In the genomic region with DNA sequence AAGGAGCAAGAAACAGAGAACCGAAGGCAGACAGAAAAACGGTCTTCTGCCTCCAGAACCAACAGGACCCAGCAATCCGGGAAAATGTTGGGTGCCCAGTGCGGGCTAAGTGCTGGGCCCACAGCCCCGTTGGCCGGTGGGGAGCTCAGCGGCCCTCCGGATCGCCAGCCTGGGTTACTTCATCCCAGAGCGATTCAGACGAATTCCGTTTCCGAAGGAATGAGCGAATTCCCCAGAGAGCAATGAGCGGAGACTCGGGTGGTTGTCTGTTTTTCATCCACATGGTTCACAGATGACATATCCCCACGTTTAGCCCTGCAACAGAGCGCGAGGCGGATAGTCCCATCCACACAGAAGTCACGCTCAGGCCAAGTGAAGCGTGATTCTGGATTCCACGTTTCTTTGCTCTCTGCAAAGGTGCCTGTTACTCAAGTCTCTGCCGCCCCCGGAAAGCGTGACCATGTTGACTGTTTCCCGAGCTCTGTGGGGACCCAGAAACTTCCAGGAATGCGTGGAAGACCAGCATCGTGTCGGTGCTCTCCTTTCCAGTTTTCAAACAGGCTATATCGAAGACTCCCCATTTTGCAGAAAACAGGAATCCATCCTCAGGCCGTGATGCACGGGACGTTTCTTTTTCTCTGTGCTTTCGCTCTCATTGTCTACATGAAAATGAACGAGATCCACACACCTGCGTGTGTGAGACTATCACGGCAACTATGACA, we compare ENCODE assay signal across 11 cellular contexts. TPM values are rescaled to one million over a fixed set of nuclear protein-coding genes. Genes with fewer than 3 reads are reported as not detected.
A peak's percentile ranks its signal among the peaks of the same experiment; 100 is the strongest.
DNase-seq lines count a peak whose midpoint lies in the region; ATAC-seq and TF ChIP-seq lines count a peak whose summit lies in the region.
"Not testable (repeated sequence)": the region's sequence is repeated elsewhere in the genome, so short reads cannot be mapped to it uniquely, and the experiment has no call there.
"Had no signal": no experiment of that assay in that cellular context is flagged by ENCODE, and none has a peak within 500 bp of the region (broad histone marks: within the 10 kb centered on the region; RNA-seq: fewer than 3 reads in every experiment).

No MANE protein-coding gene starts in this region.

- H4K20me1 ChIP-seq in hepatocyte (ENCODE audit: insufficient read depth, poor library complexity, severe bottlenecking), result not testable (repeated sequence)

- H3K27me3 Mint-ChIP-seq in activated naive CD8-positive, alpha-beta T cell treated with anti-CD3 and anti-CD28 coated beads, Interleukin-2, amount 10 ng/mL, durations not matched to agents 7 days and 5 days, result peaks cover 47% of the 10 kb centered on the region
- peaks cover 31 to 51% of the 10 kb centered on the region in 2 donors for H3K27me3 Mint-ChIP-seq in effector memory CD8-positive, alpha-beta T cell
- H3K27me3 Mint-ChIP-seq in naive B cell, result peaks cover 32 to 62% (median 38%) of the 10 kb centered on the region in 3 donors

- not testable (repeated sequence) for ATAC-seq in activated naive CD8-positive, alpha-beta T cell treated with anti-CD3 and anti-CD28 coated beads, Interleukin-2, amount 10 ng/mL, durations not matched to agents 7 days and 5 days (ENCODE audit: low read depth); effector memory CD8-positive, alpha-beta T cell (replicated peaks); naive B cell (ENCODE audit: low read depth in 2 of 2)

- WGBS in hepatocyte (ENCODE audit: low lambda C conversion rate, missing lambda C conversion rate), result 16% methylated on average over 38 of the region's 38 CpGs

- H3K27ac Mint-ChIP-seq in activated naive CD8-positive, alpha-beta T cell treated with anti-CD3 and anti-CD28 coated beads, Interleukin-2, amount 10 ng/mL, durations not matched to agents 7 days and 5 days, result peak overlapping the region; percentile 11
- not testable (repeated sequence) for H3K27ac Mint-ChIP-seq in effector memory CD8-positive, alpha-beta T cell
- peak overlapping the region in 1 of 6 donors; percentile 17 for H3K27ac Mint-ChIP-seq in naive B cell

- H3K27me3 ChIP-seq in hepatocyte, result peaks cover 41% of the 10 kb centered on the region

- TF ChIP-seq CTCF in hepatocyte (IDR thresholded peaks at IDR 0.05; ENCODE audit: poor library complexity), result not testable (repeated sequence)

- H2AFZ ChIP-seq in hepatocyte, result peak overlapping the region; percentile 90

- H3K4me2 ChIP-seq in hepatocyte, result peak overlapping the region; percentile 91

- peak overlapping the region; percentile 85 for H3K27ac ChIP-seq in hepatocyte

- H3K4me1 ChIP-seq in hepatocyte (ENCODE audit: insufficient read depth), result not testable (repeated sequence)

- H3K9me3 ChIP-seq in hepatocyte (ENCODE audit: low read depth), result not testable (repeated sequence)

- H3K4me1 Mint-ChIP-seq in activated naive CD8-positive, alpha-beta T cell treated with anti-CD3 and anti-CD28 coated beads, Interleukin-2, amount 10 ng/mL, durations not matched to agents 7 days and 5 days; effector memory CD8-positive, alpha-beta T cell (ENCODE audit: low read depth in 2 of 2): not testable (repeated sequence)
- peaks cover 14 to 32% (median 20%) of the 10 kb centered on the region in 3 donors for H3K4me1 Mint-ChIP-seq in naive B cell

- DNase-seq in AG08395 (ENCODE audit: low spot score), result peak; percentile 40
- DNase-seq in GM04503 (ENCODE audit: low read depth), result peak; percentile 36
- DNase-seq in RPMI7951 (ENCODE audit: low read depth), result peak; percentile 44
- DNase-seq in activated naive CD8-positive, alpha-beta T cell treated with anti-CD3 and anti-CD28 coated beads, Interleukin-2, amount 10 ng/mL, durations not matched to agents 7 days and 5 days; effector memory CD8-positive, alpha-beta T cell; naive B cell: not testable (repeated sequence)
- DNase-seq in hepatocyte (ENCODE audit: low spot score), result peak; percentile 47
- peak; percentile 25 for DNase-seq in skeletal muscle cell (ENCODE audit: low read depth)

- H3K79me2 ChIP-seq in hepatocyte, result not testable (repeated sequence)

- not testable (repeated sequence) for H3K36me3 ChIP-seq in hepatocyte (replicated peaks; ENCODE audit: insufficient read depth, low read depth)

- peak overlapping the region; percentile 29 for H3K4me3 Mint-ChIP-seq in activated naive CD8-positive, alpha-beta T cell treated with anti-CD3 and anti-CD28 coated beads, Interleukin-2, amount 10 ng/mL, durations not matched to agents 7 days and 5 days
- peak overlapping the region; percentile 2 to 8 for H3K4me3 Mint-ChIP-seq in effector memory CD8-positive, alpha-beta T cell
- H3K4me3 Mint-ChIP-seq in naive B cell, result peak overlapping the region; percentile 13 to 87 (median 80)

- POLR2A ChIA-PET in activated naive CD8-positive, alpha-beta T cell treated with anti-CD3 and anti-CD28 coated beads, Interleukin-2, amount 10 ng/mL, durations not matched to agents 7 days and 5 days (lab: Charles Lee), result not testable (repeated sequence)

- H3K9me3 Mint-ChIP-seq in activated naive CD8-positive, alpha-beta T cell treated with anti-CD3 and anti-CD28 coated beads, Interleukin-2, amount 10 ng/mL, durations not matched to agents 7 days and 5 days, result peaks cover 22% of the 10 kb centered on the region
- H3K9me3 Mint-ChIP-seq in effector memory CD8-positive, alpha-beta T cell, result peaks cover 17 to 41% of the 10 kb centered on the region in 2 donors
- peaks cover 24 to 75% (median 50%) of the 10 kb centered on the region in 7 donors for H3K9me3 Mint-ChIP-seq in naive B cell

- H3K36me3 Mint-ChIP-seq in activated naive CD8-positive, alpha-beta T cell treated with anti-CD3 and anti-CD28 coated beads, Interleukin-2, amount 10 ng/mL, durations not matched to agents 7 days and 5 days, result peaks cover 14% of the 10 kb centered on the region
- not testable (repeated sequence) for H3K36me3 Mint-ChIP-seq in effector memory CD8-positive, alpha-beta T cell (ENCODE audit: insufficient read depth)
- peaks cover 5 to 47% of the 10 kb centered on the region in 2 donors for H3K36me3 Mint-ChIP-seq in naive B cell

- H3K4me3 ChIP-seq in hepatocyte, result peak overlapping the region; percentile 46
- H3K4me3 ChIP-seq in skeletal muscle cell (ENCODE audit: low read depth, low read length), result peak overlapping the region; percentile 20

- not testable (repeated sequence) for H3K9me2 ChIP-seq in hepatocyte (replicated peaks; ENCODE audit: insufficient read depth)

RNA-seq across cellular contexts. Expression of gene FRG2C, which starts 6.9 kb away (rescaled TPM):
- not detected in 2 replicates for total RNA-seq in RPMI7951 (2014; rRNA removed; shearing (Covaris generic))
- total RNA-seq in activated naive CD8-positive, alpha-beta T cell treated with anti-CD3 and anti-CD28 coated beads, Interleukin-2, amount 10 ng/mL, durations not matched to agents 7 days and 5 days, result not detected
- not detected in 2 replicates for total RNA-seq in hepatocyte
- polyA plus RNA-seq in hepatocyte, result 0.39 TPM in 1 of 2 replicates, not detected in the other
- not detected for polyA plus RNA-seq in naive B cell (ENCODE audit: low read depth in 6 of 6)
- total RNA-seq: left ventricle myocardium superior, sciatic nerve, transverse colon had no signal

Comparison
In these comparisons a context has a peak if more than half of its experiments do, and no peak if none do; other contexts are left out.
1. H3K4me3 Mint-ChIP-seq: peak in every context shown above with its lines; median percentile 80 in naive B cell; 29 in activated naive CD8-positive, alpha-beta T cell treated with anti-CD3 and anti-CD28 coated beads, Interleukin-2, amount 10 ng/mL, durations not matched to agents 7 days and 5 days; 5 in effector memory CD8-positive, alpha-beta T cell.